In genomic region chr21:17501107-17502006, GRCh38 we compare ENCODE assay signal across 24 cellular contexts. TPM values are rescaled to one million over a fixed set of nuclear protein-coding genes. Genes with fewer than 3 reads are reported as not detected.
DNase-seq lines count a peak whose midpoint lies in the region; ATAC-seq and TF ChIP-seq lines count a peak whose summit lies in the region.
"Had no signal": no experiment of that assay in that cellular context is flagged by ENCODE, and none has a peak within 500 bp of the region (broad histone marks: within the 10 kb centered on the region; RNA-seq: fewer than 3 reads in every experiment).

No MANE protein-coding gene starts in this region.

- H3K4me1 ChIP-seq in lower lobe of right lung (no peaks in the 10 kb centered on the region), psoas muscle (no peaks in the 10 kb centered on the region)
- H3K4me1 ChIP-seq: adrenal gland, gastrocnemius medialis, spleen had no signal

- DNase-seq in A172 (ENCODE audit: low spot score) (peak; percentile 34), HEK293T (ENCODE audit: extremely low spot score) (no peak), NCI-H510A treated with DMSO at 0.1 percent for 48 hours (lab: John Stamatoyannopoulos, UW) (peak; percentile 29), lower lobe of right lung (no peak), psoas muscle (no peak), medulla oblongata (ENCODE audit: extremely low spot score) (no peak)
- no peak for DNase-seq in stimulated activated CD4-positive, alpha-beta T cell treated with anti-CD3 and anti-CD28 coated beads, Interleukin-4, amount 100 ng/mL, for 1 hour
- DNase-seq: activated CD4-positive, alpha-beta T cell treated with anti-CD3 and anti-CD28 coated beads, Interleukin-2, amount 10 ng/mL, durations not matched to agents 7 days and 5 days; activated CD8-positive, alpha-beta memory T cell treated with anti-CD3 and anti-CD28 coated beads, Interleukin-2, amount 50 U/mL, for 48 hours; activated gamma-delta T cell treated with Interleukin-2 at 50 U/mL for 16 hours; adrenal gland; CD4-positive, CD25-positive, alpha-beta regulatory T cell; dorsolateral prefrontal cortex; gastrocnemius medialis; kidney; NCI-H1105 treated with DMSO at 0.1 percent for 48 hours; NK-92 treated with Interleukin-12 subunit alpha and Interleukin-12 subunit beta, amount 100 ng/mL, for 24 hours; spleen; stimulated activated CD8-positive, alpha-beta memory T cell treated with anti-CD3 and anti-CD28 coated beads, Interleukin-4, amount 100 ng/mL, for 48 hours; SW 1271 had no signal

- POLR2A ChIA-PET in HEK293T (lab: Yijun Ruan, JAX): interaction anchor here (2.9 kb wide), 1 partner anchor 11 kb away, joined by 12 read pairs; the partner anchor contains the start of gene CXADR

- H3K36me3 ChIP-seq in lower lobe of right lung (no peaks in the 10 kb centered on the region), psoas muscle (ENCODE audit: insufficient read depth in 1 of 2, low read depth in 1 of 2) (no peaks in the 10 kb centered on the region)
- H3K36me3 ChIP-seq: adrenal gland, cardiac muscle cell, gastrocnemius medialis, spleen had no signal

- TF ChIP-seq CTCF in lower lobe of right lung (IDR thresholded peaks at IDR 0.05) (no peak), psoas muscle (IDR thresholded peaks at IDR 0.05) (no peak)

- H3K27ac ChIP-seq in lower lobe of right lung: no peak overlapping the region
- no peak overlapping the region for H3K27ac ChIP-seq in psoas muscle
- H3K27ac ChIP-seq: adrenal gland, cardiac muscle cell, dorsolateral prefrontal cortex, epithelial cell of prostate, gastrocnemius medialis, RWPE1, spleen had no signal

- CTCF ChIA-PET in HEK293T (lab: Yijun Ruan, JAX): interaction anchor here (0.6 to 2.3 kb wide), 2 partner anchors 11 to 43 kb away, joined by 3 to 10 read pairs; partner anchors contain the start of gene CXADR

- H3K9me3 ChIP-seq in lower lobe of right lung: no peaks in the 10 kb centered on the region
- peaks cover 9% of the 10 kb centered on the region for H3K9me3 ChIP-seq in psoas muscle
- H3K9me3 ChIP-seq: adrenal gland, gastrocnemius medialis had no signal

- no peak overlapping the region for H3K4me3 ChIP-seq in lower lobe of right lung
- no peak overlapping the region for H3K4me3 ChIP-seq in psoas muscle
- H3K4me3 ChIP-seq: adrenal gland, cardiac muscle cell, dorsolateral prefrontal cortex, gastrocnemius medialis, spleen had no signal

- H3K27me3 ChIP-seq in lower lobe of right lung (ENCODE audit: low read depth) (no peaks in the 10 kb centered on the region), psoas muscle (ENCODE audit: insufficient read depth in 3 of 3, low read length in 2 of 3) (no peaks in the 10 kb centered on the region)
- H3K27me3 ChIP-seq: adrenal gland, cardiac muscle cell, dorsolateral prefrontal cortex, gastrocnemius medialis, spleen had no signal

- intact Hi-C loops in lower lobe of right lung (cut with DNase I) (no loop called here), psoas muscle (cut with DNase I) (no loop called here)

- 52 to 54% (median 52%) methylated on average over 4 of the region's 4 CpGs for WGBS in psoas muscle, 3 donors

- ATAC-seq in esophagus mucosa (peak; percentile 84), lower lobe of right lung (no peak), psoas muscle (no peak)
- ATAC-seq: gastrocnemius medialis had no signal

TF ChIP-seq in HEK293T, 16 proteins besides CTCF, POLR2A, EP300 and RAD21:
- TF ChIP-seq ELF4 (IDR thresholded peaks at IDR 0.05) (no peak), HDGF (IDR thresholded peaks at IDR 0.05; ENCODE audit: borderline replicate concordance) (no peak), FOXM1 (IDR thresholded peaks at IDR 0.05; ENCODE audit: borderline replicate concordance) (no peak), LEF1 (IDR thresholded peaks at IDR 0.05; ENCODE audit: borderline replicate concordance) (peak; percentile 98), PKNOX1 (IDR thresholded peaks at IDR 0.05) (peak; percentile 85), BHLHE40 (IDR thresholded peaks at IDR 0.05; ENCODE audit: borderline replicate concordance) (no peak), FOXA1 (IDR thresholded peaks at IDR 0.05) (peak; percentile 97)

RNA-seq across cellular contexts. Expression of gene CXADR, which starts 11.5 kb away (rescaled TPM):
- 4.3 and 5.3 TPM in 2 replicates for total RNA-seq in A172 (2014; rRNA removed; shearing (Covaris generic))
- total RNA-seq in esophagus mucosa (34.9 TPM), lower lobe of right lung (26.6 TPM), psoas muscle (under 1 TPM; 0.02 to 0.62 (median 0.12) TPM)
- polyA plus RNA-seq in psoas muscle: under 1 TPM; 0.01 to 0.06 (median 0.04) TPM

Comparison
In these comparisons a context has a peak if more than half of its experiments do, and no peak if none do; other contexts are left out.
1. DNase-seq: peak in A172 (single experiment) and NCI-H510A treated with DMSO at 0.1 percent for 48 hours (single experiment); none in HEK293T (single experiment), lower lobe of right lung (single experiment), psoas muscle (0 of 2), stimulated activated CD4-positive, alpha-beta T cell treated with anti-CD3 and anti-CD28 coated beads, Interleukin-4, amount 100 ng/mL, for 1 hour (single experiment) and medulla oblongata (single experiment).